8 cellular contexts compared by ENCODE assay signal in the genomic region with DNA sequence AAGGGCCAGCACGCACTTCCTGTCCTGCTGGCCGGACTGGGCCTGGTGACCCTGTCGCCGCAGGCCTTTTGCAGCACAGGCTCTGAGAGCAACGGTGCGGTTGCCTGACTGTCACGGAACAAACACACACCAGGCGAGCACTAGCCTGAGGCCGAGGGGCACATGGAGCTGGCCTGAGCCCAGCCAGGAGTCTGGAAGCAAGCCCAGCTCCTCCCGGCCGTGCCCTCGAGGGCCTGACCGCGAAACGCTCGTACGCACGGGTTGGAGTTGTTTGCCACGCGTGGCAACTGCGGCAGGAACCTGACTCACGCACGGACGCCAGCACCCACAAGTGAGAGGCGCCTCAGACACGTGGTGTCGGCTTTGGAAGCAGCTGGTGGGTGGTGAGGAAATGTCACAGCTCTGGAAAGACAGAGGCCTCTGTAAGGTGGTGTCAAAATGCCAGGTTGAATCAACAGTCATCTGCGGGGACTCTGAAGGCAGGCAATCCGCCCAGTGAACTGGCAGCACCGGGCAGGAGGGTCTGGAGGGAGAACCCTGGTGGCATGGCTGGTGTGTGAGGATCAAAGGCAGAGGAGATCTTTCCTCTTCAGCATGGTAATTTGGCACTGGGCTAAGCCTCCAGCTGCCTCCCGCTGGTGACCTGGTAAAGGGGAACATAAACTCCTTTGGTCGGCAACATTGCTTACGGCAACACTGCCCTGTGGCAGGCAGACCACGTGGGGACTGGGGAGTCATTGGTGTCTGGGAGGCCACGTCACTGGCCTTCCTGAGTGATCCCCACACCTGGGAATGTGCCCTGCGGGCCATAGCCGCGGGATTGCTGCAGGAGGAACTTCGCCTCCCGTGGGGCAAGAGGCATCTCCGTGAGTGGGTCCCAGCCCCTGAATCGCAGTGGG. TPM values are rescaled to one million over a fixed set of nuclear protein-coding genes. Genes with fewer than 3 reads are reported as not detected.
DNase-seq lines count a peak whose midpoint lies in the region; ATAC-seq and TF ChIP-seq lines count a peak whose summit lies in the region.

No MANE protein-coding gene starts in this region.

- DNase-seq in NOMO-1 (lab: John Stamatoyannopoulos, UW; ENCODE audit: unreplicated experiment in 2 of 2) (peak; percentile 12 to 13), NOMO-1 treated with dmso at 0.1 percent for 144 hours (lab: John Stamatoyannopoulos, UW; ENCODE audit: unreplicated experiment) (no peak), T-helper 22 cell (ENCODE audit: low read depth) (peak; percentile 37), foreskin melanocyte (peak; percentile 85), NCI-H146 (lab: John Stamatoyannopoulos, UW) (no peak), heart right ventricle (no peak)
- peak; percentile 72 for DNase-seq in stimulated activated naive CD8-positive, alpha-beta T cell treated with anti-CD3 and anti-CD28 coated beads, Interleukin-15, Interleukin-2, amounts not matched to agents 100 U/mL and 50 U/mL, for 24 hours

- peak; percentile 82 for ATAC-seq in stimulated activated naive CD8-positive, alpha-beta T cell treated with anti-CD3 and anti-CD28 coated beads, Interleukin-15, Interleukin-2, amounts not matched to agents 100 U/mL and 50 U/mL, for 24 hours
- ATAC-seq in heart right ventricle, result no peak
- ATAC-seq in GM18502 (IDR thresholded peaks at IDR 0.05; ENCODE audit: poor library complexity, unreplicated experiment), result no peak

- H3K4me1 ChIP-seq in heart right ventricle, result peaks cover 0 to 9% (median 5%) of the 10 kb centered on the region in 9 donors

- no peak overlapping the region for H3K27ac ChIP-seq in heart right ventricle

- intact Hi-C loops in heart right ventricle (cut with DNase I), result loop anchor here in 1 of 10 donors (5.0 kb wide), 1 partner anchor 261 kb away; no protein-coding TSS in a partner anchor

- peaks cover 0 to 72% (median 45%) of the 10 kb centered on the region in 7 donors for H3K27me3 ChIP-seq in heart right ventricle

- no peaks in the 10 kb centered on the region for H3K9me3 ChIP-seq in heart right ventricle

- no peaks in the 10 kb centered on the region for H3K36me3 ChIP-seq in heart right ventricle

- no peak for TF ChIP-seq CTCF in heart right ventricle (IDR thresholded peaks at IDR 0.05)

- 76 to 78% methylated on average over 42 of the region's 42 CpGs for WGBS in heart right ventricle, 2 donors

- no peak overlapping the region for H3K4me3 ChIP-seq in heart right ventricle

RNA-seq across cellular contexts. Expression of gene IL17REL, which starts 15.3 kb away (rescaled TPM):
- total RNA-seq in heart right ventricle, result under 1 TPM in 1 of 10 donors, not detected in 9; 0.11 TPM
- polyA plus RNA-seq in heart right ventricle, result not detected

RNA-seq across cellular contexts. Expression of gene TTLL8, which starts 30.2 kb away (rescaled TPM):
- total RNA-seq in heart right ventricle, result not detected
- polyA plus RNA-seq in heart right ventricle, result not detected

RNA-seq across cellular contexts. Expression of gene MLC1, which starts 57.3 kb away (rescaled TPM):
- total RNA-seq in heart right ventricle, result 1 to 10 TPM in 1 of 10 donors, under 1 TPM in 5, not detected in 4; 0.11 to 1.6 (median 0.37) TPM
- polyA plus RNA-seq in heart right ventricle, result under 1 TPM; 0.03 to 0.07 TPM

Comparison
In these comparisons a context has a peak if more than half of its experiments do, and no peak if none do; other contexts are left out.
1. DNase-seq: peak in NOMO-1 (2 of 2), T-helper 22 cell (single experiment), foreskin melanocyte (single experiment) and stimulated activated naive CD8-positive, alpha-beta T cell treated with anti-CD3 and anti-CD28 coated beads, Interleukin-15, Interleukin-2, amounts not matched to agents 100 U/mL and 50 U/mL, for 24 hours (single experiment); none in NOMO-1 treated with dmso at 0.1 percent for 144 hours (single experiment), NCI-H146 (single experiment) and heart right ventricle (0 of 2).